ENCODE assay signal across 1 cellular context in the genomic region with DNA sequence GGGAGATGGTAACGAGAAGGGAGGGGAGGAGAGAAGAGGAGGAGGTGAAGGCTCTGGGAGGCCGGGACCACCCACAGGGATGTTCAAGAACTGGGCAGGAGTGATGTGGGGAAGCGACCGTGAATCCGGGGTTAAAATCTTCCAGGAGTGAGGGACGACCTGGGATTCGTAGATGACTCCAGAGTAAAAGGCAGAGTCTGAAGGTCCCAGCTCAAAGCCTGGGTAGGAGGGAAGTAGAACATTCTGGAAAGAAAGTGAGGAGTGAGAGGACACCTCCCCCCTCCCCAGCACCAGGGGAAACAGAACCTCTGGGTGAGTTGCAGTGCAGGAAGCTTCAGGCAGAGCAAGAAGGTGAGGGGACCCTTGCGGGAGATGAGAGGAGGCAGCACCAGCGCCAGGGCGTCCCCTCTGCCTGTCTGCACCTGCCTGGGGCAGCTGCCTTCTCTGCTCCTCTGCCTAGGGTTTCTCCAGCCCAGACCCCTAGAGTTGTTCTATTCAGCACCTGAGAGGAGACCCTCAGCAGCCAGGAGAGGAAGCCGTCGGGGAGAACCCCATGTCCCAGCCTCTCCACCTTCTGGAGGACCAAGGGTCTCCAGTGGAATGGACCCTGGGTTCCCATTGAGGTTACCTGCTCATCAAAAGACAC.
TF ChIP-seq lines count a peak whose summit lies in the region.

No MANE protein-coding gene starts in this region.

TF ChIP-seq in HepG2, 621 proteins besides CTCF, POLR2A, EP300 and RAD21 (continued from another document):
- TF ChIP-seq KLF9 (CRISPR knock-in tag; IDR thresholded peaks at IDR 0.05; ENCODE audit: low read depth), result no peak
- no peak for TF ChIP-seq ZNF329 (CRISPR knock-in tag; IDR thresholded peaks at IDR 0.05; ENCODE audit: low read depth)
- no peak for TF ChIP-seq ZFP62 (CRISPR knock-in tag; IDR thresholded peaks at IDR 0.05)
- TF ChIP-seq, protein P1, sequence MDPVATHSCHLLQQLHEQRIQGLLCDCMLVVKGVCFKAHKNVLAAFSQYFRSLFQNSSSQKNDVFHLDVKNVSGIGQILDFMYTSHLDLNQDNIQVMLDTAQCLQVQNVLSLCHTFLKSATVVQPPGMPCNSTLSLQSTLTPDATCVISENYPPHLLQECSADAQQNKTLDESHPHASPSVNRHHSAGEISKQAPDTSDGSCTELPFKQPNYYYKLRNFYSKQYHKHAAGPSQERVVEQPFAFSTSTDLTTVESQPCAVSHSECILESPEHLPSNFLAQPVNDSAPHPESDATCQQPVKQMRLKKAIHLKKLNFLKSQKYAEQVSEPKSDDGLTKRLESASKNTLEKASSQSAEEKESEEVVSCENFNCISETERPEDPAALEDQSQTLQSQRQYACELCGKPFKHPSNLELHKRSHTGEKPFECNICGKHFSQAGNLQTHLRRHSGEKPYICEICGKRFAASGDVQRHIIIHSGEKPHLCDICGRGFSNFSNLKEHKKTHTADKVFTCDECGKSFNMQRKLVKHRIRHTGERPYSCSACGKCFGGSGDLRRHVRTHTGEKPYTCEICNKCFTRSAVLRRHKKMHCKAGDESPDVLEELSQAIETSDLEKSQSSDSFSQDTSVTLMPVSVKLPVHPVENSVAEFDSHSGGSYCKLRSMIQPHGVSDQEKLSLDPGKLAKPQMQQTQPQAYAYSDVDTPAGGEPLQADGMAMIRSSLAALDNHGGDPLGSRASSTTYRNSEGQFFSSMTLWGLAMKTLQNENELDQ (CRISPR knock-in tag; IDR thresholded peaks at IDR 0.05; ENCODE audit: borderline replicate concordance), result no peak
- no peak for TF ChIP-seq ZNF780A (CRISPR knock-in tag; IDR thresholded peaks at IDR 0.05)
- TF ChIP-seq, protein P2, sequence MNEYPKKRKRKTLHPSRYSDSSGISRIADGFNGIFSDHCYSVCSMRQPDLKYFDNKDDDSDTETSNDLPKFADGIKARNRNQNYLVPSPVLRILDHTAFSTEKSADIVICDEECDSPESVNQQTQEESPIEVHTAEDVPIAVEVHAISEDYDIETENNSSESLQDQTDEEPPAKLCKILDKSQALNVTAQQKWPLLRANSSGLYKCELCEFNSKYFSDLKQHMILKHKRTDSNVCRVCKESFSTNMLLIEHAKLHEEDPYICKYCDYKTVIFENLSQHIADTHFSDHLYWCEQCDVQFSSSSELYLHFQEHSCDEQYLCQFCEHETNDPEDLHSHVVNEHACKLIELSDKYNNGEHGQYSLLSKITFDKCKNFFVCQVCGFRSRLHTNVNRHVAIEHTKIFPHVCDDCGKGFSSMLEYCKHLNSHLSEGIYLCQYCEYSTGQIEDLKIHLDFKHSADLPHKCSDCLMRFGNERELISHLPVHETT (CRISPR knock-in tag; conservative IDR thresholded peaks at IDR 0.05), result no peak
- TF ChIP-seq PCBP1 (IDR thresholded peaks at IDR 0.05; ENCODE audit: borderline replicate concordance, low read depth, low read length), result no peak
- no peak for TF ChIP-seq GTF2F1 (IDR thresholded peaks at IDR 0.05; ENCODE audit: low read length)
- no peak for TF ChIP-seq ZNF570 (CRISPR knock-in tag; IDR thresholded peaks at IDR 0.05; ENCODE audit: borderline replicate concordance)
- TF ChIP-seq HNRNPUL1 (IDR thresholded peaks at IDR 0.05; ENCODE audit: low read depth, low read length), result no peak
- TF ChIP-seq SYNCRIP (IDR thresholded peaks at IDR 0.05; ENCODE audit: insufficient read depth, low read depth, low read length), result no peak
